Comparison of ENCODE assay signal across 15 cellular contexts in genomic region chr4:38694330-38694729, GRCh38.
"Had no signal": no experiment of that assay in that cellular context is flagged by ENCODE, and none has a peak within 500 bp of the region (broad histone marks: within the 10 kb centered on the region; RNA-seq: fewer than 3 reads in every experiment).

No MANE protein-coding gene starts in this region.

- DNase-seq: activated CD4-positive, alpha-beta memory T cell treated with anti-CD3 and anti-CD28 coated beads, Interleukin-2, amount 10 ng/mL, durations not matched to agents 7 days and 5 days; activated CD4-positive, alpha-beta T cell treated with anti-CD3 and anti-CD28 coated beads for 4 hours; activated CD8-positive, alpha-beta memory T cell treated with anti-CD3 and anti-CD28 coated beads, Interleukin-2, amount 50 U/mL, for 4 hours; activated gamma-delta T cell; activated T-cell treated with anti-CD3 and anti-CD28 coated beads, Interleukin-2, amount 50 U/mL, for 48 hours; aorta; gastrocnemius medialis; heart left ventricle; stimulated activated CD4-positive, alpha-beta T cell treated with anti-CD3 and anti-CD28 coated beads, Interleukin-12 subunit alpha, Interleukin-12 subunit beta, amount 100 ng/mL, for 4 hours; T-helper 1 cell; transverse colon had no signal

- H3K27me3 ChIP-seq: breast epithelium, gastrocnemius medialis, heart left ventricle, transverse colon had no signal

- H3K9me3 ChIP-seq: breast epithelium, gastrocnemius medialis, heart left ventricle, transverse colon had no signal

- H3K4me1 ChIP-seq: breast epithelium, parathyroid adenoma had no signal

- H3K4me1 Mint-ChIP-seq: activated CD4-positive, alpha-beta memory T cell treated with anti-CD3 and anti-CD28 coated beads, Interleukin-2, amount 10 ng/mL, durations not matched to agents 7 days and 5 days; stimulated activated memory B cell treated with anti-CD40 and anti-IgM and Interleukin-4, amounts not matched to agents 10 μg/mL and 1 μg/mL and 100 μg/mL, for 72 hours had no signal

- H3K27me3 Mint-ChIP-seq: activated CD4-positive, alpha-beta memory T cell treated with anti-CD3 and anti-CD28 coated beads, Interleukin-2, amount 10 ng/mL, durations not matched to agents 7 days and 5 days; stimulated activated memory B cell treated with anti-CD40 and anti-IgM and Interleukin-4, amounts not matched to agents 10 μg/mL and 1 μg/mL and 100 μg/mL, for 72 hours had no signal

- ATAC-seq: gastrocnemius medialis; heart left ventricle; stimulated activated memory B cell treated with anti-CD40 and anti-IgM and Interleukin-4, amounts not matched to agents 10 μg/mL and 1 μg/mL and 100 μg/mL, for 72 hours had no signal

- H3K9ac ChIP-seq: parathyroid adenoma had no signal

- H3K27ac Mint-ChIP-seq: activated CD4-positive, alpha-beta memory T cell treated with anti-CD3 and anti-CD28 coated beads, Interleukin-2, amount 10 ng/mL, durations not matched to agents 7 days and 5 days had no signal

- H3K4me3 Mint-ChIP-seq: activated CD4-positive, alpha-beta memory T cell treated with anti-CD3 and anti-CD28 coated beads, Interleukin-2, amount 10 ng/mL, durations not matched to agents 7 days and 5 days; stimulated activated memory B cell treated with anti-CD40 and anti-IgM and Interleukin-4, amounts not matched to agents 10 μg/mL and 1 μg/mL and 100 μg/mL, for 72 hours had no signal

- H3K4me3 ChIP-seq: breast epithelium, gastrocnemius medialis, heart left ventricle, SK-N-MC, transverse colon had no signal

- H3K27ac ChIP-seq: breast epithelium, gastrocnemius medialis, parathyroid adenoma, SK-N-MC, transverse colon had no signal

- H3K9me3 Mint-ChIP-seq: activated CD4-positive, alpha-beta memory T cell treated with anti-CD3 and anti-CD28 coated beads, Interleukin-2, amount 10 ng/mL, durations not matched to agents 7 days and 5 days; stimulated activated memory B cell treated with anti-CD40 and anti-IgM and Interleukin-4, amounts not matched to agents 10 μg/mL and 1 μg/mL and 100 μg/mL, for 72 hours had no signal

- H3K36me3 ChIP-seq: breast epithelium had no signal
